In genomic region chr12:8254705-8255104, GRCh38 we compare ENCODE assay signal across 7 cellular contexts. TPM values are rescaled to one million over a fixed set of nuclear protein-coding genes. Genes with fewer than 3 reads are reported as not detected.
"Had no signal": no experiment of that assay in that cellular context is flagged by ENCODE, and none has a peak within 500 bp of the region (broad histone marks: within the 10 kb centered on the region; RNA-seq: fewer than 3 reads in every experiment).

No MANE protein-coding gene starts in this region.

RNA-seq across cellular contexts. Expression of gene FAM90A1, which starts 27.3 kb away (rescaled TPM):
- total RNA-seq: OCI-LY7, PC-3, Right ventricle myocardium superior, RPMI7951, SJSA1, SK-MEL-5 had no signal
- polyA plus RNA-seq: SK-N-SH had no signal
